ENCODE assay signal across 8 cellular contexts in the genomic region with DNA sequence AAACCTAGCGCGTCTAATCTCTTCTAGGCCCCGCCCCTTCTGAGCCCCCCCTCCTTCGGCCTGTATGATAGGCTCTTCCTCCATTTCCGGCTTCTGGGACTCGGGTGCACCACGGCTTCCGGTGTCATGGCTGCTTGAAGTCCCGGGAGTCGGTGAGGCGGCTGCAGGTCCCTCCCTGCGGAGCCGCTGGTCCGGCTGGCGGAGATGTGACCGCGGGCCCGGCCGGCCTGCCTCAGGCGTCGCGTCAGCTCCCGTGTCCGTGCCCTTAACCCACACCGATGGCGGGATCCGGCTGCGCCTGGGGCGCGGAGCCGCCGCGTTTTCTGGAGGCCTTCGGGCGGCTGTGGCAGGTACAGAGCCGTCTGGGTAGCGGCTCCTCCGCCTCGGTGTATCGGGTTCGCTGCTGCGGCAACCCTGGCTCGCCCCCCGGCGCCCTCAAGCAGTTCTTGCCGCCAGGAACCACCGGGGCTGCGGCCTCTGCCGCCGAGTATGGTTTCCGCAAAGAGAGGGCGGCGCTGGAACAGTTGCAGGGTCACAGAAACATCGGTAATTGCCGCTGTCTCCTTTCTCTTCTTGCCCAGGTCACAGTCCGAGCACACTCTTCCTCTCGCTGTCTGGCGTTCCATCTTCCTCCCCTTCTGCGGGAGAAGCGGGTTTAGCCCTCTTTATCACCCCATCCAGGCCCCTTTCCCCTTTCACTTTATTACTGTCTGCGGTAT.
DNase-seq lines count a peak whose midpoint lies in the region; ATAC-seq and TF ChIP-seq lines count a peak whose summit lies in the region.

A gene with protein sequence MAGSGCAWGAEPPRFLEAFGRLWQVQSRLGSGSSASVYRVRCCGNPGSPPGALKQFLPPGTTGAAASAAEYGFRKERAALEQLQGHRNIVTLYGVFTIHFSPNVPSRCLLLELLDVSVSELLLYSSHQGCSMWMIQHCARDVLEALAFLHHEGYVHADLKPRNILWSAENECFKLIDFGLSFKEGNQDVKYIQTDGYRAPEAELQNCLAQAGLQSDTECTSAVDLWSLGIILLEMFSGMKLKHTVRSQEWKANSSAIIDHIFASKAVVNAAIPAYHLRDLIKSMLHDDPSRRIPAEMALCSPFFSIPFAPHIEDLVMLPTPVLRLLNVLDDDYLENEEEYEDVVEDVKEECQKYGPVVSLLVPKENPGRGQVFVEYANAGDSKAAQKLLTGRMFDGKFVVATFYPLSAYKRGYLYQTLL (plus strand): TSS at position 96 of the 719 bp plus-strand sequence. CDS start 183 bp downstream, at position 279.

- ATAC-seq in HG02610 (IDR thresholded peaks at IDR 0.05; ENCODE audit: unreplicated experiment) (peak; percentile 97), SK-N-SH treated with all-trans-retinoic acid at 6 μM for 48 hours (peak; percentile 99)

- POLR2A ChIA-PET in GM10248 (lab: Yijun Ruan, JAX) = no interaction called here

- TF ChIP-seq CTCF in GM10248 (IDR thresholded peaks at IDR 0.05; ENCODE audit: control extremely low read depth, extremely low read depth, low read depth, missing control alignments) = no peak

- peak; percentile 93 for DNase-seq in GM10248 (ENCODE audit: extremely low spot score)
- DNase-seq in NCI-H1092 (lab: John Stamatoyannopoulos, UW) = peak; percentile 93
- DNase-seq in activated naive CD4-positive, alpha-beta T cell treated with anti-CD3 and anti-CD28 coated beads, Interleukin-2, amount 50 U/mL, for 16 hours = peak; percentile 90
- DNase-seq in globus pallidus (ENCODE audit: low spot score) = peak; percentile 94
- peak; percentile 16 to 94 (median 82) for DNase-seq in nucleus accumbens (lab: John Stamatoyannopoulos, UW)
- peak; percentile 91 for DNase-seq in superior temporal gyrus (ENCODE audit: extremely low spot score)

- CTCF ChIA-PET in GM10248 (lab: Yijun Ruan, JAX) = interaction anchor here (1.1 kb wide), 1 partner anchor 10 kb away, joined by 3 read pairs; no protein-coding TSS in a partner anchor

TF ChIP-seq in SK-N-SH treated with all-trans-retinoic acid at 6 μM for 48 hours, 23 proteins besides CTCF, POLR2A, EP300 and RAD21:
- TF ChIP-seq ARNTL (CRISPR knock-in tag; IDR thresholded peaks at IDR 0.05; ENCODE audit: borderline replicate concordance, low read depth) (no peak), RARB (CRISPR knock-in tag; IDR thresholded peaks at IDR 0.05) (no peak), ZNF8 (CRISPR knock-in tag; IDR thresholded peaks at IDR 0.05) (no peak), ZC3H10 (CRISPR knock-in tag; IDR thresholded peaks at IDR 0.05) (peak; percentile 51; the same call in 1 of the 2 replicates), GLIS3 (CRISPR knock-in tag; IDR thresholded peaks at IDR 0.05) (no peak), PPARA (CRISPR knock-in tag; IDR thresholded peaks at IDR 0.05; ENCODE audit: borderline replicate concordance) (no peak), CREB5 (CRISPR knock-in tag; IDR thresholded peaks at IDR 0.05; ENCODE audit: low read depth) (no peak), ZNF70 (CRISPR knock-in tag; IDR thresholded peaks at IDR 0.05) (no peak), TOX (CRISPR knock-in tag; IDR thresholded peaks at IDR 0.05; ENCODE audit: borderline replicate concordance) (0 out of 2 replicates have a peak, but pooled peaks have one; percentile 12), ZFP30 (CRISPR knock-in tag; IDR thresholded peaks at IDR 0.05) (no peak)
TF ChIP-seq in SK-N-SH treated with all-trans-retinoic acid at 6 μM for 48 hours: peak in this region for 2.

Comparison
In these comparisons a context has a peak if more than half of its experiments do, and no peak if none do; other contexts are left out.
1. Peak in every context shown above with its lines: DNase-seq and ATAC-seq.